ENCODE assay signal across 8 cellular contexts in the genomic region with DNA sequence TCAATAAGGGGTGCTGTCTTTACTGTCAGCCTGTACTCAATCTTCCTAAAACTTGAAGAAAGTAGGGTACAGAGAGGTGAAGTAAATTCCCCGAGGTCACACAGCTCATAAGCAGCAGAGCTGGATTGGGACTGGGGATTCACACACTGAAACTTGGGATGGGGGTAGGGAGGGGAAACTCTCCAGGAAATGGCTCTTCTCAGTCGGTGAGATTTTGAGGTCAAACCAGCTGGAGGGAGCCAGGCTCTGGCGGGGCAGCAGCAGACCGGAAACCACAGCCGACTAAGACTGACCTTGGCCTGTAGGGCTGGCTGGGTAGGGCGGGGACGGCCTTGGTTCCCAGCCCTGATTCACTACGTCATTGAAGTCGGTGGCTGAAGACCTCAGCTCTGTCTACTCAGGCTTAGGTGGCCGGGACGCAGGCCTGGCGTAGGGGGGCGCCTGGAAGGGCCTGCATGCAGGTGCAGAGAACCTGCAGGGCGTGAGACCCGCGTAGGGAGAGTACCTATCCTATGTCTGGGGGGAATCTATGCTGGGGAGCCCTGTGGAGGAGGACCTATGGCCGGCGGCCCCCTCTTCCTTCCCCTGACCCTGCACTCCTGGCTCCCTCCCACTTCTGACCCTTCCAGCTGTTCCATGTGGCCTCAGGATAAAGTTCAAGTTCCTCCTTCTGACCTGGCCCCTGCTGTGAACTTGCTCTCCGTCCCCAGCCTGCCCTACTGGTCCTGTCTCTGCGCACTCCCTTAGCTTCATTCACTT. TPM values are rescaled to one million over a fixed set of nuclear protein-coding genes. Genes with fewer than 3 reads are reported as not detected.
A peak's percentile ranks its signal among the peaks of the same experiment; 100 is the strongest.
DNase-seq lines count a peak whose midpoint lies in the region; ATAC-seq and TF ChIP-seq lines count a peak whose summit lies in the region.

No MANE protein-coding gene starts in this region.

- no peak for TF ChIP-seq CTCF in fibroblast of the aortic adventitia (IDR thresholded peaks at IDR 0.05; ENCODE audit: insufficient read depth, low read length)

- H3K4me3 ChIP-seq in fibroblast of the aortic adventitia (ENCODE audit: low read depth, low read length), result no peak overlapping the region

- peak; percentile 5 to 33 for DNase-seq in SHP77 (lab: John Stamatoyannopoulos, UW)
- no peak for DNase-seq in SHP77 treated with DMSO at 0.1 percent for 48 hours (lab: John Stamatoyannopoulos, UW)
- peak; percentile 23 for DNase-seq in T1000 (lab: John Stamatoyannopoulos, UW)
- DNase-seq in fibroblast of the aortic adventitia (ENCODE audit: low read depth), result peak; percentile 79
- DNase-seq in non-pigmented ciliary epithelial cell (ENCODE audit: low read depth), result peak; percentile 31
- no peak for DNase-seq in COLO829 (ENCODE audit: low spot score)
- DNase-seq in NCI-H2107 treated with DMSO at 0.1 percent for 48 hours (lab: John Stamatoyannopoulos, UW; ENCODE audit: unreplicated experiment), result no peak

- ATAC-seq in HG03139 (IDR thresholded peaks at IDR 0.05; ENCODE audit: unreplicated experiment), result peak; percentile 65

RNA-seq across cellular contexts. Expression of gene SLC4A1, which starts 11.8 kb away (rescaled TPM):
- total RNA-seq in fibroblast of the aortic adventitia (ENCODE audit: low replicate concordance), result not detected in 2 replicates

RNA-seq across cellular contexts. Expression of gene RUNDC3A, which starts 28.6 kb away (rescaled TPM):
- total RNA-seq in fibroblast of the aortic adventitia (ENCODE audit: low replicate concordance), result not detected in 2 replicates

RNA-seq across cellular contexts. Expression of gene SLC25A39, which starts 44.9 kb away (rescaled TPM):
- 61.5 and 62.7 TPM in 2 replicates for total RNA-seq in fibroblast of the aortic adventitia (ENCODE audit: low replicate concordance)

Comparison
In these comparisons a context has a peak if more than half of its experiments do, and no peak if none do; other contexts are left out.
1. DNase-seq: peak in SHP77 (2 of 2), T1000 (single experiment), fibroblast of the aortic adventitia (single experiment) and non-pigmented ciliary epithelial cell (single experiment); none in SHP77 treated with DMSO at 0.1 percent for 48 hours (single experiment), COLO829 (single experiment) and NCI-H2107 treated with DMSO at 0.1 percent for 48 hours (single experiment).